In genomic region chr2:168552450-168552856, GRCh38 we compare ENCODE assay signal across 8 cellular contexts.
DNase-seq lines count a peak whose midpoint lies in the region; ATAC-seq, FAIRE-seq and TF ChIP-seq lines count a peak whose summit lies in the region.

No MANE protein-coding gene starts in this region.

- H3K56ac ChIP-seq in H9 (ENCODE audit: insufficient read length, low read depth, low read length), result no peak overlapping the region

- no peak for TF ChIP-seq RAD21 in K562 (CRISPR knock-in tag; conservative IDR thresholded peaks at IDR 0.05 in 1 of 2, IDR thresholded peaks at IDR 0.05 in 1 of 2)

- H3K9ac ChIP-seq in H9 (ENCODE audit: extremely low read depth, insufficient read length, low read length) (no peak overlapping the region), MM.1S (ENCODE audit: low read length) (no peak overlapping the region), K562 (ENCODE audit: insufficient read depth in 1 of 2, low read depth in 2 of 2, low read length in 2 of 2) (no peak overlapping the region)

- no peak overlapping the region for H2BK12ac ChIP-seq in H9 (ENCODE audit: insufficient read length, low read depth, low read length)

- H2BK20ac ChIP-seq in H9 (ENCODE audit: low read depth, low read length, poor library complexity, severe bottlenecking), result no peak overlapping the region

- no peaks in the 10 kb centered on the region for H3K9me2 ChIP-seq in MM.1S (replicated peaks; ENCODE audit: insufficient read depth, low read length)

- peak; percentile 99 for ATAC-seq in GM18502 (IDR thresholded peaks at IDR 0.05; ENCODE audit: poor library complexity, unreplicated experiment)
- ATAC-seq in K562, result no peak

- H3K36me3 ChIP-seq in MM.1S (replicated peaks; ENCODE audit: insufficient read depth, low read length) (no peaks in the 10 kb centered on the region), K562 (ENCODE audit: control insufficient read depth, insufficient read depth, low read length) (no peaks in the 10 kb centered on the region; the same call in 2 of the 3 replicates), osteoblast (ENCODE audit: insufficient read depth, low read length) (no peaks in the 10 kb centered on the region)

- H3K14ac ChIP-seq in H9 (ENCODE audit: insufficient read depth, low read length), result no peak overlapping the region

- no peak overlapping the region for H4K8ac ChIP-seq in H9 (replicated peaks; ENCODE audit: insufficient read length, low read depth, low read length)

- TF ChIP-seq POLR2A in K562 (conservative IDR thresholded peaks at IDR 0.05), result no peak

- H3T11ph ChIP-seq in H9 (ENCODE audit: low read length), result no peak overlapping the region

- no peak overlapping the region for H3K18ac ChIP-seq in H9 (ENCODE audit: insufficient read length, low read depth, low read length)

- H3K4me1 Mint-ChIP-seq in H9, result peaks cover 37% of the 10 kb centered on the region in 2 experiments
- H3K4me1 Mint-ChIP-seq in activated naive CD4-positive, alpha-beta T cell treated with anti-CD3 and anti-CD28 coated beads, Interleukin-2, amount 10 ng/mL, durations not matched to agents 7 days and 5 days, result peaks cover 11% of the 10 kb centered on the region

- 0 out of 2 replicates have a peak, but pooled peaks cover 1% of the 10 kb centered on the region for H3K79me2 ChIP-seq in H9 (ENCODE audit: insufficient read depth, low read length)
- peaks cover 3% of the 10 kb centered on the region; the same call in 1 of the 2 replicates for H3K79me2 ChIP-seq in MM.1S (ENCODE audit: low read length)
- no peaks in the 10 kb centered on the region for H3K79me2 ChIP-seq in K562 (ENCODE audit: control insufficient read depth, insufficient read depth, low read length)
- no peaks in the 10 kb centered on the region for H3K79me2 ChIP-seq in osteoblast (ENCODE audit: insufficient read depth, low read length)

- H3K27me3 ChIP-seq in H9 (ENCODE audit: insufficient read depth, low read length) (no peaks in the 10 kb centered on the region), MM.1S (replicated peaks; ENCODE audit: insufficient read depth, low read length) (no peaks in the 10 kb centered on the region), K562 (ENCODE audit: control insufficient read depth in 2 of 2, insufficient read depth in 2 of 2, low read length in 2 of 2) (no peaks in the 10 kb centered on the region), osteoblast (ENCODE audit: insufficient read depth, low read length) (no peaks in the 10 kb centered on the region)

- peaks cover 8% of the 10 kb centered on the region; the same call in 1 of the 2 replicates for H3F3A ChIP-seq in MM.1S (ENCODE audit: insufficient read depth, low read length)

- H3K9me1 ChIP-seq in K562 (ENCODE audit: control insufficient read depth, insufficient read depth, low read length), result no peaks in the 10 kb centered on the region

- peak overlapping the region; percentile 47 to 65 for H3K4me3 Mint-ChIP-seq in H9
- no peak overlapping the region for H3K4me3 Mint-ChIP-seq in activated naive CD4-positive, alpha-beta T cell treated with anti-CD3 and anti-CD28 coated beads, Interleukin-2, amount 10 ng/mL, durations not matched to agents 7 days and 5 days

- intact Hi-C loops in K562 (cut with micrococcal nuclease), result no loop called here

- H3K23me2 ChIP-seq in H9 (ENCODE audit: insufficient read length, low read depth, low read length, poor library complexity, severe bottlenecking), result no peaks in the 10 kb centered on the region

- FAIRE-seq in K562 (lab: Jason Lieb, UNC), result no peak

- no peak overlapping the region for H4K91ac ChIP-seq in H9 (ENCODE audit: insufficient read length, low read depth, low read length)

- H3K9me3 Mint-ChIP-seq in H9, result no peaks in the 10 kb centered on the region; a peak in 1 of 5 replicates
- H3K9me3 Mint-ChIP-seq in activated naive CD4-positive, alpha-beta T cell treated with anti-CD3 and anti-CD28 coated beads, Interleukin-2, amount 10 ng/mL, durations not matched to agents 7 days and 5 days, result no peaks in the 10 kb centered on the region

- H2BK5ac ChIP-seq in H9 (ENCODE audit: insufficient read length, low read length), result no peak overlapping the region

- DNase-seq in H9 (peak; percentile 91), MM.1S (peak; percentile 42), K562 (ENCODE audit: extremely low read depth in 1 of 4, low spot score in 3 of 4) (no peak), dermis blood vessel endothelial cell (no peak), DMS 273 treated with DMSO at 0.1 percent for 48 hours (lab: John Stamatoyannopoulos, UW) (no peak), osteoblast (ENCODE audit: insufficient read length, low spot score, missing footprints) (no peak)
- no peak for DNase-seq in activated naive CD4-positive, alpha-beta T cell treated with anti-CD3 and anti-CD28 coated beads, Interleukin-2, amount 10 ng/mL, durations not matched to agents 7 days and 5 days

- H3K4me2 ChIP-seq in H9 (ENCODE audit: insufficient read depth, insufficient read length, low read length) (no peak overlapping the region), MM.1S (ENCODE audit: low read depth, low read length) (peak overlapping the region; percentile 15; the same call in 1 of the 2 replicates), K562 (ENCODE audit: insufficient read depth, low read length) (no peak overlapping the region), osteoblast (ENCODE audit: insufficient read depth, low read length) (no peak overlapping the region)

- no TSS peak for BruUV-seq in K562 (replicated peaks; lab: Mats Ljungman, UMichigan)

- no peak for TF ChIP-seq CTCF in H9 (conservative IDR thresholded peaks at IDR 0.05)
- TF ChIP-seq CTCF in MM.1S (IDR thresholded peaks at IDR 0.05; ENCODE audit: low read length), result no peak
- TF ChIP-seq CTCF in K562 (IDR thresholded peaks at IDR 0.05 in 2 of 3, conservative IDR thresholded peaks at IDR 0.05 in 1 of 3; ENCODE audit: insufficient read depth in 2 of 3, low read depth in 1 of 3, low read length in 3 of 3), result no peak
- TF ChIP-seq CTCF in osteoblast (IDR thresholded peaks at IDR 0.05; ENCODE audit: extremely low read depth, low read depth, low read length), result no peak

- H3K27ac ChIP-seq in H9 (ENCODE audit: insufficient read length, low read depth, low read length), result no peak overlapping the region
- peak overlapping the region; percentile 15; the same call in 1 of the 2 replicates for H3K27ac ChIP-seq in MM.1S (ENCODE audit: low read length)
- no peak overlapping the region for H3K27ac ChIP-seq in K562 (ENCODE audit: extremely low read depth, low read depth, low read length)
- no peak overlapping the region for H3K27ac ChIP-seq in osteoblast (ENCODE audit: low read depth, low read length)

- H2AK5ac ChIP-seq in H9 (ENCODE audit: insufficient read length, low read length), result no peak overlapping the region

- H3K4ac ChIP-seq in H9 (ENCODE audit: low read depth, low read length), result no peak overlapping the region

- H3K4me3 ChIP-seq in MM.1S (ENCODE audit: low read length) (no peak overlapping the region), K562 (no peak overlapping the region), osteoblast (ENCODE audit: insufficient read depth, low read length) (no peak overlapping the region)

- in situ Hi-C loops in K562 (cut with MboI), result no loop called here

- H3K23ac ChIP-seq in H9 (ENCODE audit: insufficient read length, low read depth, low read length), result no peak overlapping the region

- WGBS in H9 (ENCODE audit: extremely low coverage, insufficient read length, low lambda C conversion rate), result no CpG with 5 or more reads among the region's 2 CpGs
- 27% methylated on average over 2 of the region's 2 CpGs for WGBS in K562 (ENCODE audit: insufficient coverage, low coverage, missing lambda C conversion rate)

- no peaks in the 10 kb centered on the region for H3K27me3 Mint-ChIP-seq in H9 (ENCODE audit: low read depth)
- H3K27me3 Mint-ChIP-seq in activated naive CD4-positive, alpha-beta T cell treated with anti-CD3 and anti-CD28 coated beads, Interleukin-2, amount 10 ng/mL, durations not matched to agents 7 days and 5 days, result no peaks in the 10 kb centered on the region

- H2AFZ ChIP-seq in H9 (ENCODE audit: low read length), result no peak overlapping the region
- no peak overlapping the region for H2AFZ ChIP-seq in MM.1S (ENCODE audit: low read length)
- no peak overlapping the region for H2AFZ ChIP-seq in K562 (ENCODE audit: low read depth, low read length)
- H2AFZ ChIP-seq in osteoblast (ENCODE audit: low read length), result no peak overlapping the region

- H4K5ac ChIP-seq in H9 (ENCODE audit: insufficient read length, low read depth, low read length), result no peak overlapping the region

- H2BK15ac ChIP-seq in H9 (ENCODE audit: low read depth, low read length), result no peak overlapping the region

- peaks cover 9 to 20% (median 14%) of the 10 kb centered on the region in 3 experiments; a peak in 6 of 7 replicates for H3K36me3 Mint-ChIP-seq in H9 (ENCODE audit: insufficient read depth in 1 of 3, low read depth in 3 of 3)
- peaks cover 16% of the 10 kb centered on the region for H3K36me3 Mint-ChIP-seq in activated naive CD4-positive, alpha-beta T cell treated with anti-CD3 and anti-CD28 coated beads, Interleukin-2, amount 10 ng/mL, durations not matched to agents 7 days and 5 days

- no peaks in the 10 kb centered on the region for H3K79me1 ChIP-seq in H9 (ENCODE audit: insufficient read depth, low read depth, low read length, poor library complexity, severe bottlenecking)

- H2BK120ac ChIP-seq in H9 (ENCODE audit: low read depth, low read length, poor library complexity, severe bottlenecking), result no peak overlapping the region

- POLR2A ChIA-PET in K562 (lab: Yijun Ruan, JAX), result no interaction called here

- H3K9me3 ChIP-seq in H9 (ENCODE audit: control insufficient read depth, low read depth, low read length) (no peaks in the 10 kb centered on the region), MM.1S (replicated peaks; ENCODE audit: insufficient read depth, low read length) (no peaks in the 10 kb centered on the region), K562 (replicated peaks; ENCODE audit: control insufficient read depth, insufficient read depth, low read depth, low read length) (no peaks in the 10 kb centered on the region), osteoblast (ENCODE audit: low read depth, low read length) (no peaks in the 10 kb centered on the region)

- CTCF ChIA-PET in K562 (lab: Yijun Ruan, JAX; ENCODE audit: low intra/inter-chr PET ratio), result no interaction called here
- CTCF ChIA-PET in activated naive CD4-positive, alpha-beta T cell treated with anti-CD3 and anti-CD28 coated beads, Interleukin-2, amount 10 ng/mL, durations not matched to agents 7 days and 5 days (lab: Charles Lee), result no interaction called here

- H4K20me1 ChIP-seq in H9 (ENCODE audit: control insufficient read depth, insufficient read depth, insufficient read length), result no peaks in the 10 kb centered on the region
- H4K20me1 ChIP-seq in MM.1S (ENCODE audit: insufficient read depth, low read length), result no peaks in the 10 kb centered on the region
- no peaks in the 10 kb centered on the region for H4K20me1 ChIP-seq in K562 (replicated peaks; ENCODE audit: control insufficient read depth, insufficient read depth, low read length)
- no peaks in the 10 kb centered on the region for H4K20me1 ChIP-seq in osteoblast (ENCODE audit: insufficient read depth, low read length)

- H3K27ac Mint-ChIP-seq in H9, result peak overlapping the region; percentile 92 to 98 (median 97)
- H3K27ac Mint-ChIP-seq in activated naive CD4-positive, alpha-beta T cell treated with anti-CD3 and anti-CD28 coated beads, Interleukin-2, amount 10 ng/mL, durations not matched to agents 7 days and 5 days, result no peak overlapping the region

- no peak for TF ChIP-seq EP300 in K562 (IDR thresholded peaks at IDR 0.05; ENCODE audit: low read length)

- peaks cover 8% of the 10 kb centered on the region; the same call in 1 of the 2 replicates for H3K4me1 ChIP-seq in H9 (ENCODE audit: insufficient read depth, low read length)
- H3K4me1 ChIP-seq in MM.1S (ENCODE audit: low read length), result peaks cover 6% of the 10 kb centered on the region
- no peaks in the 10 kb centered on the region for H3K4me1 ChIP-seq in K562 (replicated peaks in 1 of 2; ENCODE audit: control insufficient read depth in 2 of 2, insufficient read depth in 2 of 2, low read length in 2 of 2)
- peaks cover 2% of the 10 kb centered on the region for H3K4me1 ChIP-seq in osteoblast (ENCODE audit: insufficient read depth, low read length)

Comparison
In these comparisons a context has a peak if more than half of its experiments do, and no peak if none do; other contexts are left out.
1. DNase-seq: peak in H9 (single experiment) and MM.1S (single experiment); none in K562 (0 of 4), dermis blood vessel endothelial cell (single experiment), DMS 273 treated with DMSO at 0.1 percent for 48 hours (single experiment), activated naive CD4-positive, alpha-beta T cell treated with anti-CD3 and anti-CD28 coated beads, Interleukin-2, amount 10 ng/mL, durations not matched to agents 7 days and 5 days (single experiment) and osteoblast (single experiment).